Comparison of ENCODE assay signal across 8 cellular contexts in genomic region chr6:26537160-26537845, GRCh38. TPM values are rescaled to one million over a fixed set of nuclear protein-coding genes. Genes with fewer than 3 reads are reported as not detected.
DNase-seq lines count a peak whose midpoint lies in the region; ATAC-seq and TF ChIP-seq lines count a peak whose summit lies in the region.

No MANE protein-coding gene starts in this region.

- peak overlapping the region; percentile 72 to 94 for H3K9ac ChIP-seq in colonic mucosa (ENCODE audit: low read depth in 2 of 2, low read length in 2 of 2)

- peak; percentile 92 for DNase-seq in AG10803 (ENCODE audit: low read depth)
- DNase-seq in GM19238 (ENCODE audit: insufficient read length, low spot score) = peak; percentile 35
- peak; percentile 96 to 99 for DNase-seq in NCI-H524 (lab: John Stamatoyannopoulos, UW)
- DNase-seq in activated CD4-positive, alpha-beta T cell treated with anti-CD3 and anti-CD28 coated beads for 48 hours = peak; percentile 94
- peak; percentile 94 for DNase-seq in colonic mucosa
- peak; percentile 88 to 92 for DNase-seq in left lung
- peak; percentile 89 to 90 for DNase-seq in stimulated activated CD4-positive, alpha-beta T cell treated with anti-CD3 and anti-CD28 coated beads, Interleukin-2, amount 100 ng/mL, for 24 hours

- H3K27me3 ChIP-seq in colonic mucosa (no peaks in the 10 kb centered on the region), left lung (no peaks in the 10 kb centered on the region)

- intact Hi-C loops in colonic mucosa (cut with DNase I) (no loop called here), left lung (cut with DNase I) (no loop called here)

- H3K4me3 ChIP-seq in AG10803 (ENCODE audit: low read length) (peak overlapping the region; percentile 75), colonic mucosa (peak overlapping the region; percentile 77), left lung (peak overlapping the region; percentile 82 to 85)

- H3K4me1 ChIP-seq in colonic mucosa (peaks cover 12% of the 10 kb centered on the region), left lung (peaks cover 9 to 40% of the 10 kb centered on the region in 2 donors)

- H3K36me3 ChIP-seq in colonic mucosa = no peaks in the 10 kb centered on the region
- peaks cover 0 to 6% of the 10 kb centered on the region in 2 donors for H3K36me3 ChIP-seq in left lung

- no peak for TF ChIP-seq CTCF in AG10803 (conservative IDR thresholded peaks at IDR 0.05; ENCODE audit: low read length)
- no peak for TF ChIP-seq CTCF in colonic mucosa (IDR thresholded peaks at IDR 0.05)
- no peak for TF ChIP-seq CTCF in left lung (IDR thresholded peaks at IDR 0.05)

- H3K9me3 ChIP-seq in colonic mucosa (no peaks in the 10 kb centered on the region), left lung (no peaks in the 10 kb centered on the region)

- H3K27ac ChIP-seq in colonic mucosa (peak overlapping the region; percentile 93), left lung (peak overlapping the region; percentile 91 to 95)

- peak; percentile 41 for ATAC-seq in HG03442 (IDR thresholded peaks at IDR 0.05; ENCODE audit: unreplicated experiment)
- peak; percentile 80 for ATAC-seq in left lung

RNA-seq across cellular contexts. Expression of gene HMGN4, which starts 0.9 kb away (rescaled TPM):
- total RNA-seq in colonic mucosa (10 to 100 TPM; 40.6 to 56.0 TPM), left lung (10 to 100 TPM; 41.2 to 47.2 TPM)

RNA-seq across cellular contexts. Expression of gene BTN1A1, which starts 37.2 kb away (rescaled TPM):
- total RNA-seq in colonic mucosa = not detected
- total RNA-seq in left lung = not detected

RNA-seq across cellular contexts. Expression of gene ABT1, which starts 59.5 kb away (rescaled TPM):
- total RNA-seq in colonic mucosa (10 to 100 TPM; 15.9 to 17.9 TPM), left lung (10 to 100 TPM in 1 of 2 donors, 1 to 10 TPM in 1; 9.8 to 13.5 TPM)

Comparison
In these comparisons a context has a peak if more than half of its experiments do, and no peak if none do; other contexts are left out.
1. Peak in every context shown above with its lines: DNase-seq, ATAC-seq, H3K4me3 ChIP-seq and H3K27ac ChIP-seq.
2. DNase-seq: peak in every context shown above with its lines; median percentile 98 in NCI-H524; 94 in activated CD4-positive, alpha-beta T cell treated with anti-CD3 and anti-CD28 coated beads for 48 hours; 94 in colonic mucosa; 92 in AG10803; 90 in left lung; 90 in stimulated activated CD4-positive, alpha-beta T cell treated with anti-CD3 and anti-CD28 coated beads, Interleukin-2, amount 100 ng/mL, for 24 hours; 35 in GM19238.